22 cellular contexts compared by ENCODE assay signal in the genomic region with DNA sequence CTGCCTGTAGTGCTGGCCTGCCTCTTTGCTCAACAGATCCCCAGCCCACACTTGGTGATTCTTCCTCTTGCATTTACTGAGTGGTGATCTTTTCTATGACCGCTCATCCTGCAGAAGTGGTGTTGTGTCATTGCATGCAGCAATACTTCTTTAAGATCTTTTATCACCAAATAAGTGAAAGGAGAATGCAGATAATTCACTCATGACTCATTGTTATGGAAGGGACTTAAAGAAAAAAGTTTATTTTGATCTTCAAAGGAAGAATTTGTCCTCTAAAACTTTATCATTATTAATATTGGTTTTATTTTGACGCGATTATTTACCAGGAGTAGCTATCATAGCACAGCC.
DNase-seq lines count a peak whose midpoint lies in the region; ATAC-seq and TF ChIP-seq lines count a peak whose summit lies in the region.
"Had no signal": no experiment of that assay in that cellular context is flagged by ENCODE, and none has a peak within 500 bp of the region (broad histone marks: within the 10 kb centered on the region; RNA-seq: fewer than 3 reads in every experiment).

No MANE protein-coding gene starts in this region.

- H3K4me1 Mint-ChIP-seq in GM23338: peaks cover 15% of the 10 kb centered on the region
- H3K4me1 Mint-ChIP-seq in endodermal cell: peaks cover 13% of the 10 kb centered on the region

- no peak overlapping the region for H3K9ac ChIP-seq in endodermal cell (ENCODE audit: extremely low read depth, low read length, poor library complexity, severe bottlenecking)

- no peaks in the 10 kb centered on the region for H3F3A ChIP-seq in GM23338 (replicated peaks; ENCODE audit: low read depth)

- H2AFZ ChIP-seq in GM23338: no peak overlapping the region

- H3K4me3 ChIP-seq in GM23338 (no peak overlapping the region), fibroblast of pulmonary artery (replicated peaks; ENCODE audit: low read depth, low read length) (no peak overlapping the region), WERI-Rb-1 (ENCODE audit: low read depth, low read length) (no peak overlapping the region), endodermal cell (ENCODE audit: low read length) (no peak overlapping the region)
- H3K4me3 ChIP-seq: MG63, Peyer's patch, SJSA1 had no signal

- DNase-seq in GM23338 (ENCODE audit: low spot score) (no peak), astrocyte of the hippocampus (ENCODE audit: low read depth, low spot score) (peak; percentile 4), fibroblast of pulmonary artery (ENCODE audit: low read depth) (peak; percentile 61), non-pigmented ciliary epithelial cell (ENCODE audit: low read depth) (peak; percentile 8), WERI-Rb-1 (no peak), endodermal cell (no peak), NCI-H2196 (lab: John Stamatoyannopoulos, UW; ENCODE audit: unreplicated experiment) (no peak)
- DNase-seq: Caco-2; CD4-positive, alpha-beta T cell; GF-D8; GOT3; MG63; NCI-H1048; NCI-H1436 treated with DMSO at 0.1 percent for 48 hours; NCI-H2029; NCI-H2171; NCI-H446; NCI-H69; NK-92 treated with Interleukin-12 subunit alpha and Interleukin-12 subunit beta, amount 100 ng/mL, for 24 hours; Peyer's patch had no signal

- no peak overlapping the region for H3K4me3 Mint-ChIP-seq in GM23338
- H3K4me3 Mint-ChIP-seq in endodermal cell: no peak overlapping the region
- H3K4me3 Mint-ChIP-seq: CD4-positive, alpha-beta T cell had no signal

- no peak overlapping the region for H3K27ac ChIP-seq in GM23338 (ENCODE audit: low read depth)
- no peak overlapping the region for H3K27ac ChIP-seq in WERI-Rb-1
- no peak overlapping the region for H3K27ac ChIP-seq in endodermal cell (ENCODE audit: low read depth, low read length)
- H3K27ac ChIP-seq: Peyer's patch, SJSA1 had no signal

- H3K27ac Mint-ChIP-seq in GM23338 (no peak overlapping the region), endodermal cell (no peak overlapping the region)
- H3K27ac Mint-ChIP-seq: CD4-positive, alpha-beta T cell had no signal

- H3K9me3 Mint-ChIP-seq in GM23338: no peaks in the 10 kb centered on the region
- H3K9me3 Mint-ChIP-seq in endodermal cell: no peaks in the 10 kb centered on the region
- H3K9me3 Mint-ChIP-seq: CD4-positive, alpha-beta T cell had no signal

- no peaks in the 10 kb centered on the region for H3K79me2 ChIP-seq in GM23338 (replicated peaks; ENCODE audit: insufficient read depth)

- WGBS in endodermal cell (ENCODE audit: insufficient coverage in 1 of 2, insufficient read length in 1 of 2), 2 experiments: 85% methylated on average over 1 of the region's 3 CpGs; no CpG with 5 or more reads in 1 of the 2 experiments

- H3K36me3 Mint-ChIP-seq in GM23338 (ENCODE audit: low read depth): no peaks in the 10 kb centered on the region
- no peaks in the 10 kb centered on the region for H3K36me3 Mint-ChIP-seq in endodermal cell (ENCODE audit: low read depth)

- ATAC-seq in GM23338: no peak
- ATAC-seq in GM19395 (IDR thresholded peaks at IDR 0.05; ENCODE audit: unreplicated experiment): no peak

- TF ChIP-seq CTCF in GM23338 (conservative IDR thresholded peaks at IDR 0.05; ENCODE audit: low read depth in 2 of 2) (no peak), fibroblast of pulmonary artery (IDR thresholded peaks at IDR 0.05; ENCODE audit: low read length, missing control alignments) (no peak), WERI-Rb-1 (IDR thresholded peaks at IDR 0.05; ENCODE audit: low read depth, low read length) (no peak), endodermal cell (conservative IDR thresholded peaks at IDR 0.05) (no peak)

- no peaks in the 10 kb centered on the region for H3K36me3 ChIP-seq in GM23338 (ENCODE audit: insufficient read depth)
- no peaks in the 10 kb centered on the region for H3K36me3 ChIP-seq in WERI-Rb-1
- no peaks in the 10 kb centered on the region for H3K36me3 ChIP-seq in endodermal cell (ENCODE audit: control insufficient read depth, insufficient read depth, low read length)
- H3K36me3 ChIP-seq: MG63, Peyer's patch, SJSA1 had no signal

- no peaks in the 10 kb centered on the region for H3K9me3 ChIP-seq in WERI-Rb-1 (ENCODE audit: severe bottlenecking)
- H3K9me3 ChIP-seq in endodermal cell (ENCODE audit: control insufficient read depth, low read length): no peaks in the 10 kb centered on the region
- H3K9me3 ChIP-seq: Caco-2, MG63, Peyer's patch had no signal

- H4K20me1 ChIP-seq in GM23338 (replicated peaks; ENCODE audit: insufficient read depth): no peaks in the 10 kb centered on the region

- peaks cover 10% of the 10 kb centered on the region; the same call in 1 of the 2 replicates for H3K27me3 ChIP-seq in GM23338 (ENCODE audit: insufficient read depth)
- no peaks in the 10 kb centered on the region for H3K27me3 ChIP-seq in WERI-Rb-1 (ENCODE audit: insufficient read depth, low read depth, severe bottlenecking)
- H3K27me3 ChIP-seq in endodermal cell (ENCODE audit: control insufficient read depth, insufficient read depth, low read length, poor library complexity, severe bottlenecking): no peaks in the 10 kb centered on the region
- H3K27me3 ChIP-seq: MG63, Peyer's patch, SJSA1 had no signal

- peaks cover 7% of the 10 kb centered on the region; the same call in 1 of the 2 replicates for H3K9me2 ChIP-seq in GM23338 (ENCODE audit: insufficient read depth)

- peaks cover 7% of the 10 kb centered on the region for H3K4me1 ChIP-seq in GM23338 (ENCODE audit: insufficient read depth)
- H3K4me1 ChIP-seq in endodermal cell (ENCODE audit: control insufficient read depth, insufficient read depth, low read length): peaks cover 10% of the 10 kb centered on the region
- H3K4me1 ChIP-seq: Caco-2, Peyer's patch, SJSA1 had no signal

- no peaks in the 10 kb centered on the region for H3K27me3 Mint-ChIP-seq in GM23338 (ENCODE audit: insufficient read depth, low read depth, poor library complexity)
- no peaks in the 10 kb centered on the region for H3K27me3 Mint-ChIP-seq in endodermal cell (ENCODE audit: insufficient read depth)
- H3K27me3 Mint-ChIP-seq: CD4-positive, alpha-beta T cell had no signal

- H3K4me2 ChIP-seq in GM23338: 0 out of 2 replicates have a peak overlapping the region, but pooled peaks have one; percentile 24

TF ChIP-seq in GM23338, 12 proteins besides CTCF, POLR2A, EP300 and RAD21 (continues in another document):
- TF ChIP-seq, protein P1, sequence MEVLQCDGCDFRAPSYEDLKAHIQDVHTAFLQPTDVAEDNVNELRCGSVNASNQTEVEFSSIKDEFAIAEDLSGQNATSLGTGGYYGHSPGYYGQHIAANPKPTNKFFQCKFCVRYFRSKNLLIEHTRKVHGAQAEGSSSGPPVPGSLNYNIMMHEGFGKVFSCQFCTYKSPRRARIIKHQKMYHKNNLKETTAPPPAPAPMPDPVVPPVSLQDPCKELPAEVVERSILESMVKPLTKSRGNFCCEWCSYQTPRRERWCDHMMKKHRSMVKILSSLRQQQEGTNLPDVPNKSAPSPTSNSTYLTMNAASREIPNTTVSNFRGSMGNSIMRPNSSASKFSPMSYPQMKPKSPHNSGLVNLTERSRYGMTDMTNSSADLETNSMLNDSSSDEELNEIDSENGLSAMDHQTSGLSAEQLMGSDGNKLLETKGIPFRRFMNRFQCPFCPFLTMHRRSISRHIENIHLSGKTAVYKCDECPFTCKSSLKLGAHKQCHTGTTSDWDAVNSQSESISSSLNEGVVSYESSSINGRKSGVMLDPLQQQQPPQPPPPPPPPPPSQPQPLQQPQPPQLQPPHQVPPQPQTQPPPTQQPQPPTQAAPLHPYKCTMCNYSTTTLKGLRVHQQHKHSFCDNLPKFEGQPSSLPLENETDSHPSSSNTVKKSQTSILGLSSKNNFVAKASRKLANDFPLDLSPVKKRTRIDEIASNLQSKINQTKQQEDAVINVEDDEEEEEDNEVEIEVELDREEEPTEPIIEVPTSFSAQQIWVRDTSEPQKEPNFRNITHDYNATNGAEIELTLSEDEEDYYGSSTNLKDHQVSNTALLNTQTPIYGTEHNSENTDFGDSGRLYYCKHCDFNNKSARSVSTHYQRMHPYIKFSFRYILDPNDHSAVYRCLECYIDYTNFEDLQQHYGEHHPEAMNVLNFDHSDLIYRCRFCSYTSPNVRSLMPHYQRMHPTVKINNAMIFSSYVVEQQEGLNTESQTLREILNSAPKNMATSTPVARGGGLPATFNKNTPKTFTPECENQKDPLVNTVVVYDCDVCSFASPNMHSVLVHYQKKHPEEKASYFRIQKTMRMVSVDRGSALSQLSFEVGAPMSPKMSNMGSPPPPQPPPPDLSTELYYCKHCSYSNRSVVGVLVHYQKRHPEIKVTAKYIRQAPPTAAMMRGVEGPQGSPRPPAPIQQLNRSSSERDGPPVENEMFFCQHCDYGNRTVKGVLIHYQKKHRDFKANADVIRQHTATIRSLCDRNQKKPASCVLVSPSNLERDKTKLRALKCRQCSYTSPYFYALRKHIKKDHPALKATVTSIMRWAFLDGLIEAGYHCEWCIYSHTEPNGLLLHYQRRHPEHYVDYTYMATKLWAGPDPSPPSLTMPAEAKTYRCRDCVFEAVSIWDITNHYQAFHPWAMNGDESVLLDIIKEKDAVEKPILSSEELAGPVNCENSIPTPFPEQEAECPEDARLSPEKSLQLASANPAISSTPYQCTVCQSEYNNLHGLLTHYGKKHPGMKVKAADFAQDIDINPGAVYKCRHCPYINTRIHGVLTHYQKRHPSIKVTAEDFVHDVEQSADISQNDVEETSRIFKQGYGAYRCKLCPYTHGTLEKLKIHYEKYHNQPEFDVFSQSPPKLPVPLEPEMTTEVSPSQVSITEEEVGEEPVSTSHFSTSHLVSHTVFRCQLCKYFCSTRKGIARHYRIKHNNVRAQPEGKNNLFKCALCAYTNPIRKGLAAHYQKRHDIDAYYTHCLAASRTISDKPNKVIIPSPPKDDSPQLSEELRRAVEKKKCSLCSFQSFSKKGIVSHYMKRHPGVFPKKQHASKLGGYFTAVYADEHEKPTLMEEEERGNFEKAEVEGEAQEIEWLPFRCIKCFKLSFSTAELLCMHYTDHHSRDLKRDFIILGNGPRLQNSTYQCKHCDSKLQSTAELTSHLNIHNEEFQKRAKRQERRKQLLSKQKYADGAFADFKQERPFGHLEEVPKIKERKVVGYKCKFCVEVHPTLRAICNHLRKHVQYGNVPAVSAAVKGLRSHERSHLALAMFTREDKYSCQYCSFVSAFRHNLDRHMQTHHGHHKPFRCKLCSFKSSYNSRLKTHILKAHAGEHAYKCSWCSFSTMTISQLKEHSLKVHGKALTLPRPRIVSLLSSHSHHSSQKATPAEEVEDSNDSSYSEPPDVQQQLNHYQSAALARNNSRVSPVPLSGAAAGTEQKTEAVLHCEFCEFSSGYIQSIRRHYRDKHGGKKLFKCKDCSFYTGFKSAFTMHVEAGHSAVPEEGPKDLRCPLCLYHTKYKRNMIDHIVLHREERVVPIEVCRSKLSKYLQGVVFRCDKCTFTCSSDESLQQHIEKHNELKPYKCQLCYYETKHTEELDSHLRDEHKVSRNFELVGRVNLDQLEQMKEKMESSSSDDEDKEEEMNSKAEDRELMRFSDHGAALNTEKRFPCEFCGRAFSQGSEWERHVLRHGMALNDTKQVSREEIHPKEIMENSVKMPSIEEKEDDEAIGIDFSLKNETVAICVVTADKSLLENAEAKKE (CRISPR knock-in tag; IDR thresholded peaks at IDR 0.05): no peak
- TF ChIP-seq EZH2phosphoT487 (IDR thresholded peaks at IDR 0.05; ENCODE audit: unreplicated experiment): no peak
- TF ChIP-seq CREB1 (CRISPR knock-in tag; IDR thresholded peaks at IDR 0.05; ENCODE audit: low read depth): no peak
- no peak for TF ChIP-seq STAT1 (IDR thresholded peaks at IDR 0.05; ENCODE audit: unreplicated experiment)
- no peak for TF ChIP-seq JUNB (IDR thresholded peaks at IDR 0.05; ENCODE audit: unreplicated experiment)

Comparison
In these comparisons a context has a peak if more than half of its experiments do, and no peak if none do; other contexts are left out.
1. DNase-seq: peak in astrocyte of the hippocampus (single experiment), fibroblast of pulmonary artery (single experiment) and non-pigmented ciliary epithelial cell (single experiment); none in GM23338 (single experiment), WERI-Rb-1 (single experiment), endodermal cell (single experiment) and NCI-H2196 (single experiment).